Comparison of ENCODE assay signal across 1 cellular context in the genomic region with DNA sequence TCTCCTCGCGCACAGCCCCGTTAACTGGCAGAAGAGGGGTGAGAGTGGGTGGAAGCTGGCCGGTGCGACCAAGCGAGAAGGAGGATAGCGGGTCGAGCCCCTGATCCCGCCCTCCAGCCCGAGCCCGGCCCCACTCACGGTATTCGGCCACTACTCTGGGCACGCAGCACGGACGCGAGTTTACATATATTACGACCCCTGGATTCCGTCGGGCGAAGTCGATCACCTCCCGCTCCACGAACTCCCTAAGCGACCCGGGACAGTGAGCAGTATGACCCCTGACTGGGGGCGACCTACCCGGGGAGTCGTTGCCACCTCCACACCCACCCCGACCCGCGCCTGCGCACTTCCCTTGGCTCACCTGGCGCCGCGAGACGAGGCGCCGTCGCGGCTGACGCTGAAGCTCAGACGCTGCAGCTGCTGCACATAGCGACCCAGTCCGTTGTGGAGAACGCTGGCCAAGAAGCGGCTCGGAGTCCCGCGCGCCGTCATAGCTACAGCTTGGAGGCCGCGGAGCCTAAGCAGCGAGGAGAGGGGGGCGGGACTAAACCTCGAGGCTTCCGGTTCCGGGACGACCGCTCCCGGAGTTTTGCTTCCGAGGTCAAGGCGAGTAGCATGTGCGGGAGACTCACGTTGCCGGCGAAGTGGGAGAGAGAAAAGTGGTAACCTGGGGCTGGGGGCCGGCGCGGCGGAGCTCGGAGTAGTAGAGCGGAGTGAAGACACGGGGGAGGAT.
A peak's percentile ranks its signal among the peaks of the same experiment; 100 is the strongest.
TF ChIP-seq lines count a peak whose summit lies in the region.

A gene (minus strand): TSS at position 546 of the 733 bp plus-strand sequence. CDS start 54 bp downstream, at position 492.
A gene (plus strand): TSS at position 592 of the 733 bp plus-strand sequence. CDS start 668 bp downstream, outside the sequence.

TF ChIP-seq in K562, 482 proteins besides CTCF, POLR2A, EP300 and RAD21 (continued from another document and continues in another):
- TF ChIP-seq, protein P1, sequence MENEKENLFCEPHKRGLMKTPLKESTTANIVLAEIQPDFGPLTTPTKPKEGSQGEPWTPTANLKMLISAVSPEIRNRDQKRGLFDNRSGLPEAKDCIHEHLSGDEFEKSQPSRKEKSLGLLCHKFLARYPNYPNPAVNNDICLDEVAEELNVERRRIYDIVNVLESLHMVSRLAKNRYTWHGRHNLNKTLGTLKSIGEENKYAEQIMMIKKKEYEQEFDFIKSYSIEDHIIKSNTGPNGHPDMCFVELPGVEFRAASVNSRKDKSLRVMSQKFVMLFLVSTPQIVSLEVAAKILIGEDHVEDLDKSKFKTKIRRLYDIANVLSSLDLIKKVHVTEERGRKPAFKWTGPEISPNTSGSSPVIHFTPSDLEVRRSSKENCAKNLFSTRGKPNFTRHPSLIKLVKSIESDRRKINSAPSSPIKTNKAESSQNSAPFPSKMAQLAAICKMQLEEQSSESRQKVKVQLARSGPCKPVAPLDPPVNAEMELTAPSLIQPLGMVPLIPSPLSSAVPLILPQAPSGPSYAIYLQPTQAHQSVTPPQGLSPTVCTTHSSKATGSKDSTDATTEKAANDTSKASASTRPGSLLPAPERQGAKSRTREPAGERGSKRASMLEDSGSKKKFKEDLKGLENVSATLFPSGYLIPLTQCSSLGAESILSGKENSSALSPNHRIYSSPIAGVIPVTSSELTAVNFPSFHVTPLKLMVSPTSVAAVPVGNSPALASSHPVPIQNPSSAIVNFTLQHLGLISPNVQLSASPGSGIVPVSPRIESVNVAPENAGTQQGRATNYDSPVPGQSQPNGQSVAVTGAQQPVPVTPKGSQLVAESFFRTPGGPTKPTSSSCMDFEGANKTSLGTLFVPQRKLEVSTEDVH (IDR thresholded peaks at IDR 0.05; ENCODE audit: low read depth, partially characterized antibody), result peak; percentile 85
- TF ChIP-seq, protein P2, sequence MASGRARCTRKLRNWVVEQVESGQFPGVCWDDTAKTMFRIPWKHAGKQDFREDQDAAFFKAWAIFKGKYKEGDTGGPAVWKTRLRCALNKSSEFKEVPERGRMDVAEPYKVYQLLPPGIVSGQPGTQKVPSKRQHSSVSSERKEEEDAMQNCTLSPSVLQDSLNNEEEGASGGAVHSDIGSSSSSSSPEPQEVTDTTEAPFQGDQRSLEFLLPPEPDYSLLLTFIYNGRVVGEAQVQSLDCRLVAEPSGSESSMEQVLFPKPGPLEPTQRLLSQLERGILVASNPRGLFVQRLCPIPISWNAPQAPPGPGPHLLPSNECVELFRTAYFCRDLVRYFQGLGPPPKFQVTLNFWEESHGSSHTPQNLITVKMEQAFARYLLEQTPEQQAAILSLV (tag; IDR thresholded peaks at IDR 0.05), result no peak
- TF ChIP-seq, protein P3, sequence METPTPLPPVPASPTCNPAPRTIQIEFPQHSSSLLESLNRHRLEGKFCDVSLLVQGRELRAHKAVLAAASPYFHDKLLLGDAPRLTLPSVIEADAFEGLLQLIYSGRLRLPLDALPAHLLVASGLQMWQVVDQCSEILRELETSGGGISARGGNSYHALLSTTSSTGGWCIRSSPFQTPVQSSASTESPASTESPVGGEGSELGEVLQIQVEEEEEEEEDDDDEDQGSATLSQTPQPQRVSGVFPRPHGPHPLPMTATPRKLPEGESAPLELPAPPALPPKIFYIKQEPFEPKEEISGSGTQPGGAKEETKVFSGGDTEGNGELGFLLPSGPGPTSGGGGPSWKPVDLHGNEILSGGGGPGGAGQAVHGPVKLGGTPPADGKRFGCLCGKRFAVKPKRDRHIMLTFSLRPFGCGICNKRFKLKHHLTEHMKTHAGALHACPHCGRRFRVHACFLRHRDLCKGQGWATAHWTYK (CRISPR knock-in tag; IDR thresholded peaks at IDR 0.05), result no peak
- TF ChIP-seq, protein P4, sequence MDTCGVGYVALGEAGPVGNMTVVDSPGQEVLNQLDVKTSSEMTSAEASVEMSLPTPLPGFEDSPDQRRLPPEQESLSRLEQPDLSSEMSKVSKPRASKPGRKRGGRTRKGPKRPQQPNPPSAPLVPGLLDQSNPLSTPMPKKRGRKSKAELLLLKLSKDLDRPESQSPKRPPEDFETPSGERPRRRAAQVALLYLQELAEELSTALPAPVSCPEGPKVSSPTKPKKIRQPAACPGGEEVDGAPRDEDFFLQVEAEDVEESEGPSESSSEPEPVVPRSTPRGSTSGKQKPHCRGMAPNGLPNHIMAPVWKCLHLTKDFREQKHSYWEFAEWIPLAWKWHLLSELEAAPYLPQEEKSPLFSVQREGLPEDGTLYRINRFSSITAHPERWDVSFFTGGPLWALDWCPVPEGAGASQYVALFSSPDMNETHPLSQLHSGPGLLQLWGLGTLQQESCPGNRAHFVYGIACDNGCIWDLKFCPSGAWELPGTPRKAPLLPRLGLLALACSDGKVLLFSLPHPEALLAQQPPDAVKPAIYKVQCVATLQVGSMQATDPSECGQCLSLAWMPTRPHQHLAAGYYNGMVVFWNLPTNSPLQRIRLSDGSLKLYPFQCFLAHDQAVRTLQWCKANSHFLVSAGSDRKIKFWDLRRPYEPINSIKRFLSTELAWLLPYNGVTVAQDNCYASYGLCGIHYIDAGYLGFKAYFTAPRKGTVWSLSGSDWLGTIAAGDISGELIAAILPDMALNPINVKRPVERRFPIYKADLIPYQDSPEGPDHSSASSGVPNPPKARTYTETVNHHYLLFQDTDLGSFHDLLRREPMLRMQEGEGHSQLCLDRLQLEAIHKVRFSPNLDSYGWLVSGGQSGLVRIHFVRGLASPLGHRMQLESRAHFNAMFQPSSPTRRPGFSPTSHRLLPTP (IDR thresholded peaks at IDR 0.05; ENCODE audit: borderline replicate concordance, extremely low read depth, insufficient read length), result no peak
- TF ChIP-seq RCOR1 (IDR thresholded peaks at IDR 0.05; ENCODE audit: borderline replicate concordance in 1 of 2, low read depth in 2 of 2, low read length in 2 of 2), result no peak
- TF ChIP-seq ETV5 (CRISPR knock-in tag; IDR thresholded peaks at IDR 0.05; ENCODE audit: low read depth), result 0 out of 2 replicates have a peak, but pooled peaks have one; percentile 26
- TF ChIP-seq CHD4 (IDR thresholded peaks at IDR 0.05; ENCODE audit: insufficient read depth, insufficient replicate concordance, low read depth, low read length, poor library complexity, severe bottlenecking), result no peak
- no peak for TF ChIP-seq STAG1 (CRISPR knock-in tag; IDR thresholded peaks at IDR 0.05; ENCODE audit: borderline replicate concordance)
- no peak for TF ChIP-seq ZNF384 (IDR thresholded peaks at IDR 0.05; ENCODE audit: low read depth, low read length)
- TF ChIP-seq, protein P5, sequence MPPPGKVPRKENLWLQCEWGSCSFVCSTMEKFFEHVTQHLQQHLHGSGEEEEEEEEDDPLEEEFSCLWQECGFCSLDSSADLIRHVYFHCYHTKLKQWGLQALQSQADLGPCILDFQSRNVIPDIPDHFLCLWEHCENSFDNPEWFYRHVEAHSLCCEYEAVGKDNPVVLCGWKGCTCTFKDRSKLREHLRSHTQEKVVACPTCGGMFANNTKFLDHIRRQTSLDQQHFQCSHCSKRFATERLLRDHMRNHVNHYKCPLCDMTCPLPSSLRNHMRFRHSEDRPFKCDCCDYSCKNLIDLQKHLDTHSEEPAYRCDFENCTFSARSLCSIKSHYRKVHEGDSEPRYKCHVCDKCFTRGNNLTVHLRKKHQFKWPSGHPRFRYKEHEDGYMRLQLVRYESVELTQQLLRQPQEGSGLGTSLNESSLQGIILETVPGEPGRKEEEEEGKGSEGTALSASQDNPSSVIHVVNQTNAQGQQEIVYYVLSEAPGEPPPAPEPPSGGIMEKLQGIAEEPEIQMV (tag; conservative IDR thresholded peaks at IDR 0.05; ENCODE audit: low read depth), result no peak
- TF ChIP-seq ZKSCAN1 (IDR thresholded peaks at IDR 0.05; ENCODE audit: low read depth, low read length), result no peak
- TF ChIP-seq NFE2L1 (tag; IDR thresholded peaks at IDR 0.05; ENCODE audit: borderline replicate concordance, low read depth), result no peak
- peak; percentile 59 for TF ChIP-seq MTA2 (IDR thresholded peaks at IDR 0.05; ENCODE audit: low read depth)
- TF ChIP-seq, protein P6, sequence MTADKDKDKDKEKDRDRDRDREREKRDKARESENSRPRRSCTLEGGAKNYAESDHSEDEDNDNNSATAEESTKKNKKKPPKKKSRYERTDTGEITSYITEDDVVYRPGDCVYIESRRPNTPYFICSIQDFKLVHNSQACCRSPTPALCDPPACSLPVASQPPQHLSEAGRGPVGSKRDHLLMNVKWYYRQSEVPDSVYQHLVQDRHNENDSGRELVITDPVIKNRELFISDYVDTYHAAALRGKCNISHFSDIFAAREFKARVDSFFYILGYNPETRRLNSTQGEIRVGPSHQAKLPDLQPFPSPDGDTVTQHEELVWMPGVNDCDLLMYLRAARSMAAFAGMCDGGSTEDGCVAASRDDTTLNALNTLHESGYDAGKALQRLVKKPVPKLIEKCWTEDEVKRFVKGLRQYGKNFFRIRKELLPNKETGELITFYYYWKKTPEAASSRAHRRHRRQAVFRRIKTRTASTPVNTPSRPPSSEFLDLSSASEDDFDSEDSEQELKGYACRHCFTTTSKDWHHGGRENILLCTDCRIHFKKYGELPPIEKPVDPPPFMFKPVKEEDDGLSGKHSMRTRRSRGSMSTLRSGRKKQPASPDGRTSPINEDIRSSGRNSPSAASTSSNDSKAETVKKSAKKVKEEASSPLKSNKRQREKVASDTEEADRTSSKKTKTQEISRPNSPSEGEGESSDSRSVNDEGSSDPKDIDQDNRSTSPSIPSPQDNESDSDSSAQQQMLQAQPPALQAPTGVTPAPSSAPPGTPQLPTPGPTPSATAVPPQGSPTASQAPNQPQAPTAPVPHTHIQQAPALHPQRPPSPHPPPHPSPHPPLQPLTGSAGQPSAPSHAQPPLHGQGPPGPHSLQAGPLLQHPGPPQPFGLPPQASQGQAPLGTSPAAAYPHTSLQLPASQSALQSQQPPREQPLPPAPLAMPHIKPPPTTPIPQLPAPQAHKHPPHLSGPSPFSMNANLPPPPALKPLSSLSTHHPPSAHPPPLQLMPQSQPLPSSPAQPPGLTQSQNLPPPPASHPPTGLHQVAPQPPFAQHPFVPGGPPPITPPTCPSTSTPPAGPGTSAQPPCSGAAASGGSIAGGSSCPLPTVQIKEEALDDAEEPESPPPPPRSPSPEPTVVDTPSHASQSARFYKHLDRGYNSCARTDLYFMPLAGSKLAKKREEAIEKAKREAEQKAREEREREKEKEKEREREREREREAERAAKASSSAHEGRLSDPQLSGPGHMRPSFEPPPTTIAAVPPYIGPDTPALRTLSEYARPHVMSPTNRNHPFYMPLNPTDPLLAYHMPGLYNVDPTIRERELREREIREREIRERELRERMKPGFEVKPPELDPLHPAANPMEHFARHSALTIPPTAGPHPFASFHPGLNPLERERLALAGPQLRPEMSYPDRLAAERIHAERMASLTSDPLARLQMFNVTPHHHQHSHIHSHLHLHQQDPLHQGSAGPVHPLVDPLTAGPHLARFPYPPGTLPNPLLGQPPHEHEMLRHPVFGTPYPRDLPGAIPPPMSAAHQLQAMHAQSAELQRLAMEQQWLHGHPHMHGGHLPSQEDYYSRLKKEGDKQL (CRISPR knock-in tag; IDR thresholded peaks at IDR 0.05; ENCODE audit: borderline replicate concordance), result no peak
- TF ChIP-seq PHF8 (IDR thresholded peaks at IDR 0.05; ENCODE audit: borderline replicate concordance, low read length), result peak; percentile 94
- TF ChIP-seq SIN3B (IDR thresholded peaks at IDR 0.05; ENCODE audit: low read depth), result peak; percentile 78; the same call in 1 of the 2 replicates
- peak; percentile 89 to 98 for TF ChIP-seq SIN3A (IDR thresholded peaks at IDR 0.05; ENCODE audit: borderline replicate concordance in 2 of 2, control insufficient read depth in 1 of 2, low read depth in 2 of 2, low read length in 2 of 2)
- TF ChIP-seq LARP7 (IDR thresholded peaks at IDR 0.05), result no peak
- TF ChIP-seq, protein P7, sequence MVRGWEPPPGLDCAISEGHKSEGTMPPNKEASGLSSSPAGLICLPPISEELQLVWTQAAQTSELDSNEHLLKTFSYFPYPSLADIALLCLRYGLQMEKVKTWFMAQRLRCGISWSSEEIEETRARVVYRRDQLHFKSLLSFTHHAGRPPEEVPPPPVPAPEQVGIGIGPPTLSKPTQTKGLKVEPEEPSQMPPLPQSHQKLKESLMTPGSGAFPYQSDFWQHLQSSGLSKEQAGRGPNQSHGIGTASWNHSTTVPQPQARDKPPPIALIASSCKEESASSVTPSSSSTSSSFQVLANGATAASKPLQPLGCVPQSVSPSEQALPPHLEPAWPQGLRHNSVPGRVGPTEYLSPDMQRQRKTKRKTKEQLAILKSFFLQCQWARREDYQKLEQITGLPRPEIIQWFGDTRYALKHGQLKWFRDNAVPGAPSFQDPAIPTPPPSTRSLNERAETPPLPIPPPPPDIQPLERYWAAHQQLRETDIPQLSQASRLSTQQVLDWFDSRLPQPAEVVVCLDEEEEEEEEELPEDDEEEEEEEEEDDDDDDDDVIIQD (CRISPR knock-in tag; IDR thresholded peaks at IDR 0.05), result no peak
- TF ChIP-seq MYBL2 (IDR thresholded peaks at IDR 0.05; ENCODE audit: low read depth), result no peak
- TF ChIP-seq MYBL2 (CRISPR knock-in tag; IDR thresholded peaks at IDR 0.05; ENCODE audit: borderline replicate concordance), result no peak
- TF ChIP-seq C11orf30 (IDR thresholded peaks at IDR 0.05; ENCODE audit: low read depth), result peak; percentile 86
